ENCODE assay signal across 1 cellular context in genomic region chr2:42974697-42975357, GRCh38.
TF ChIP-seq lines count a peak whose summit lies in the region.

No MANE protein-coding gene starts in this region.

TF ChIP-seq in HepG2, 621 proteins besides CTCF, POLR2A, EP300 and RAD21 (continued from another document and continues in another):
- TF ChIP-seq ZNF710 (CRISPR knock-in tag; IDR thresholded peaks at IDR 0.05; ENCODE audit: borderline replicate concordance) (peak; percentile 68), CENPT (CRISPR knock-in tag; IDR thresholded peaks at IDR 0.05; ENCODE audit: low read depth) (no peak), RARA (CRISPR knock-in tag; IDR thresholded peaks at IDR 0.05) (peak; percentile 87), NFE2L1 (CRISPR knock-in tag; IDR thresholded peaks at IDR 0.05; ENCODE audit: borderline replicate concordance) (no peak), ZHX1 (CRISPR knock-in tag; IDR thresholded peaks at IDR 0.05; ENCODE audit: low read depth) (peak; percentile 22; the same call in 1 of the 2 replicates), ZNF773 (CRISPR knock-in tag; IDR thresholded peaks at IDR 0.05; ENCODE audit: borderline replicate concordance) (peak; percentile 36; the same call in 1 of the 2 replicates), MTA1 (CRISPR knock-in tag; IDR thresholded peaks at IDR 0.05; ENCODE audit: borderline replicate concordance) (peak; percentile 97), KDM5B (CRISPR knock-in tag; IDR thresholded peaks at IDR 0.05; ENCODE audit: borderline replicate concordance) (peak; percentile 97), ZBTB3 (CRISPR knock-in tag; IDR thresholded peaks at IDR 0.05; ENCODE audit: borderline replicate concordance, low read depth) (no peak; the same call in 1 of the 2 replicates), THAP7 (CRISPR knock-in tag; IDR thresholded peaks at IDR 0.05) (0 out of 2 replicates have a peak, but pooled peaks have one; percentile 60), TOE1 (CRISPR knock-in tag; IDR thresholded peaks at IDR 0.05) (no peak), ZNF451 (CRISPR knock-in tag; IDR thresholded peaks at IDR 0.05) (no peak), ZNF414 (CRISPR knock-in tag; IDR thresholded peaks at IDR 0.05) (no peak; the same call in none of the 2 replicates), MEIS1 (CRISPR knock-in tag; IDR thresholded peaks at IDR 0.05; ENCODE audit: borderline replicate concordance) (peak; percentile 76; the same call in 1 of the 2 replicates), TIGD3 (CRISPR knock-in tag; IDR thresholded peaks at IDR 0.05; ENCODE audit: borderline replicate concordance) (no peak), ZNF572 (CRISPR knock-in tag; IDR thresholded peaks at IDR 0.05) (no peak), ZBTB26 (CRISPR knock-in tag; IDR thresholded peaks at IDR 0.05; ENCODE audit: borderline replicate concordance) (0 out of 2 replicates have a peak, but pooled peaks have one; percentile 77), RFXANK (CRISPR knock-in tag; IDR thresholded peaks at IDR 0.05) (no peak), PRPF4 (IDR thresholded peaks at IDR 0.05; ENCODE audit: low read depth, low read length, poor library complexity, severe bottlenecking) (peak; percentile 90), ESRRA (CRISPR knock-in tag; IDR thresholded peaks at IDR 0.05; ENCODE audit: low read depth) (peak; percentile 92), IRX3 (CRISPR knock-in tag; IDR thresholded peaks at IDR 0.05; ENCODE audit: borderline replicate concordance, low read depth) (peak; percentile 36; the same call in 1 of the 2 replicates), ZNF550 (CRISPR knock-in tag; IDR thresholded peaks at IDR 0.05; ENCODE audit: borderline replicate concordance) (peak; percentile 44; the same call in 1 of the 2 replicates), MBNL3 (CRISPR knock-in tag; conservative IDR thresholded peaks at IDR 0.05) (no peak), PLRG1 (conservative IDR thresholded peaks at IDR 0.05) (no peak), TFDP2 (CRISPR knock-in tag; IDR thresholded peaks at IDR 0.05) (peak; percentile 74), ZNF7 (CRISPR knock-in tag; IDR thresholded peaks at IDR 0.05) (no peak), FOSL2 (CRISPR knock-in tag; IDR thresholded peaks at IDR 0.05) (peak; percentile 83), PITX1 (CRISPR knock-in tag; IDR thresholded peaks at IDR 0.05) (peak; percentile 93), HOXA5 (CRISPR knock-in tag; IDR thresholded peaks at IDR 0.05) (peak; percentile 96), THAP9 (CRISPR knock-in tag; IDR thresholded peaks at IDR 0.05; ENCODE audit: borderline replicate concordance) (peak; percentile 77), ZNF354B (CRISPR knock-in tag; IDR thresholded peaks at IDR 0.05) (no peak), FOXJ3 (CRISPR knock-in tag; IDR thresholded peaks at IDR 0.05; ENCODE audit: borderline replicate concordance) (peak; percentile 79), FIP1L1 (IDR thresholded peaks at IDR 0.05; ENCODE audit: borderline replicate concordance, insufficient read depth, low read depth, low read length) (no peak; the same call in 1 of the 2 replicates), SP5 (CRISPR knock-in tag; IDR thresholded peaks at IDR 0.05; ENCODE audit: borderline replicate concordance, low read depth) (peak; percentile 79), ZNF282 (IDR thresholded peaks at IDR 0.05; ENCODE audit: partially characterized antibody) (no peak), ZBTB33 (CRISPR knock-in tag; IDR thresholded peaks at IDR 0.05) (peak; percentile 83), ZSCAN29 (CRISPR knock-in tag; conservative IDR thresholded peaks at IDR 0.05) (peak; percentile 94), CEBPG (CRISPR knock-in tag; IDR thresholded peaks at IDR 0.05) (peak; percentile 51; the same call in 1 of the 2 replicates), JUND (CRISPR knock-in tag; IDR thresholded peaks at IDR 0.05) (peak; percentile 62; the same call in 1 of the 2 replicates), SMC3 (IDR thresholded peaks at IDR 0.05; ENCODE audit: low read length) (peak; percentile 85), CHCHD3 (CRISPR knock-in tag; IDR thresholded peaks at IDR 0.05) (no peak), GTF3A (CRISPR knock-in tag; conservative IDR thresholded peaks at IDR 0.05) (no peak; the same call in 1 of the 2 replicates), FOXM1 (CRISPR knock-in tag; IDR thresholded peaks at IDR 0.05) (no peak), SRSF9 (IDR thresholded peaks at IDR 0.05; ENCODE audit: borderline replicate concordance, insufficient read depth, low read depth, low read length, poor library complexity, severe bottlenecking) (no peak), ATF5 (CRISPR knock-in tag; IDR thresholded peaks at IDR 0.05; ENCODE audit: low read depth) (0 out of 2 replicates have a peak, but pooled peaks have one; percentile 65), DMAP1 (CRISPR knock-in tag; IDR thresholded peaks at IDR 0.05) (peak; percentile 93), ZNF350 (CRISPR knock-in tag; IDR thresholded peaks at IDR 0.05; ENCODE audit: borderline replicate concordance, low read depth) (peak; percentile 97)
